Comparison of ENCODE assay signal across 2 cellular contexts in genomic region chr15:28712270-28712669, GRCh38. TPM values are rescaled to one million over a fixed set of nuclear protein-coding genes. Genes with fewer than 3 reads are reported as not detected.
"Had no signal": no experiment of that assay in that cellular context is flagged by ENCODE, and none has a peak within 500 bp of the region (broad histone marks: within the 10 kb centered on the region; RNA-seq: fewer than 3 reads in every experiment).

TSS of gene GOLGA8M (minus strand) at chr15:28712421. CDS start at chr15:28712323, 98 bp downstream.

RNA-seq across cellular contexts. Expression of gene GOLGA8M, which starts in this region (rescaled TPM):
- total RNA-seq: M059J, NCI-H460 had no signal
